In the genomic region with DNA sequence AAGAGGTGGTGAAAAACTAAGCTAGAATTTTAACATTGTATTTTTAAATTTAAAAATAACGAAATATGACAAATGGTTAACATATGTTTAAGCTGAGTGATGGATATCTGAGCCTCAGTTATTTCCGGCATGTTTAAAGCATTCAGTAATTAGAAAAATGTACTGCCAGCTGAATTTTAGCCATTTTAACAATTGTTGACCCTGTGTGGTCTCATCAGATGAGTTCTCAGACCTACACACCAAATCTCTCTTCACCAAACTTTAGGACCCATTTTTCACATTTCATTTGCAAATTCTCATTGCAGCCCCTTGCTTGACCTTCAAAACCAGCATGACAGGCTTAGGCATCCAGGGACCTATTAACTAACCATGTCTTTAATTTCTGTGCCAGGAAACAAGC, we compare ENCODE assay signal across 13 cellular contexts.
A peak's percentile ranks its signal among the peaks of the same experiment; 100 is the strongest.
DNase-seq lines count a peak whose midpoint lies in the region; ATAC-seq and TF ChIP-seq lines count a peak whose summit lies in the region.
"Had no signal": no experiment of that assay in that cellular context is flagged by ENCODE, and none has a peak within 500 bp of the region (broad histone marks: within the 10 kb centered on the region; RNA-seq: fewer than 3 reads in every experiment).

No MANE protein-coding gene starts in this region.

- H3K27ac ChIP-seq in sigmoid colon, result no peak overlapping the region
- H3K27ac ChIP-seq: C4-2B, GM23248 had no signal

- CTCF ChIA-PET in MCF 10A (lab: Yijun Ruan, JAX), result interaction anchor here (1.0 kb wide), 1 partner anchor 848 kb away, joined by 3 read pairs; no protein-coding TSS in a partner anchor

- DNase-seq in LHCN-M2 (ENCODE audit: low read depth) (peak; percentile 48), chondrocyte (ENCODE audit: low spot score) (no peak), myocyte (ENCODE audit: low read depth) (peak; percentile 19), MCF 10A (ENCODE audit: unreplicated experiment) (no peak), sigmoid colon (no peak), nucleus accumbens (lab: John Stamatoyannopoulos, UW) (no peak)
- DNase-seq: BE2C; CD4-positive, alpha-beta memory T cell; GM23248; H7 had no signal

- TF ChIP-seq EP300 in sigmoid colon (IDR thresholded peaks at IDR 0.05), result no peak

- H3K36me3 ChIP-seq in sigmoid colon, result no peaks in the 10 kb centered on the region
- H3K36me3 ChIP-seq: BE2C had no signal

- intact Hi-C loops in MCF 10A (cut with micrococcal nuclease) (no loop called here), sigmoid colon (cut with DNase I) (no loop called here)

- TF ChIP-seq POLR2A in sigmoid colon (IDR thresholded peaks at IDR 0.05), result no peak

- TF ChIP-seq CTCF in chondrocyte (IDR thresholded peaks at IDR 0.05), result no peak
- TF ChIP-seq CTCF in MCF 10A (IDR thresholded peaks at IDR 0.05; ENCODE audit: unreplicated experiment), result no peak
- TF ChIP-seq CTCF in sigmoid colon (IDR thresholded peaks at IDR 0.05), result no peak

- H3K9me3 Mint-ChIP-seq in chondrocyte (ENCODE audit: low read depth) (peaks cover 6% of the 10 kb centered on the region), MCF 10A (ENCODE audit: unreplicated experiment) (peaks cover 7% of the 10 kb centered on the region)
- H3K9me3 Mint-ChIP-seq: CD4-positive, alpha-beta memory T cell had no signal

- H3K4me3 ChIP-seq in sigmoid colon, result no peak overlapping the region
- H3K4me3 ChIP-seq: GM12878, GM23248 had no signal

- BruUV-seq in MCF 10A (replicated peaks; lab: Mats Ljungman, UMichigan), result no TSS peak

- H3K27me3 ChIP-seq in sigmoid colon, result no peaks in the 10 kb centered on the region
- H3K27me3 ChIP-seq: BE2C had no signal

- peaks cover 70% of the 10 kb centered on the region for H3K4me1 Mint-ChIP-seq in chondrocyte (ENCODE audit: low read depth)
- peaks cover 24% of the 10 kb centered on the region for H3K4me1 Mint-ChIP-seq in MCF 10A (ENCODE audit: insufficient read depth, unreplicated experiment)
- H3K4me1 Mint-ChIP-seq: CD4-positive, alpha-beta memory T cell had no signal

- H3K27me3 Mint-ChIP-seq in chondrocyte (ENCODE audit: low read depth) (no peaks in the 10 kb centered on the region), MCF 10A (ENCODE audit: insufficient read depth, unreplicated experiment) (no peaks in the 10 kb centered on the region)
- H3K27me3 Mint-ChIP-seq: CD4-positive, alpha-beta memory T cell had no signal

- WGBS in sigmoid colon, 2 donors, result 85 to 87% methylated on average over 2 of the region's 2 CpGs

- H3K4me3 Mint-ChIP-seq in chondrocyte (ENCODE audit: unreplicated experiment), result no peak overlapping the region
- H3K4me3 Mint-ChIP-seq in MCF 10A (ENCODE audit: unreplicated experiment), result no peak overlapping the region
- H3K4me3 Mint-ChIP-seq: CD4-positive, alpha-beta memory T cell had no signal

- POLR2A ChIA-PET in MCF 10A (lab: Yijun Ruan, JAX), result no interaction called here

- H3K36me3 Mint-ChIP-seq in chondrocyte (ENCODE audit: low read depth) (no peaks in the 10 kb centered on the region), MCF 10A (ENCODE audit: insufficient read depth, unreplicated experiment) (no peaks in the 10 kb centered on the region)
- H3K36me3 Mint-ChIP-seq: CD4-positive, alpha-beta memory T cell had no signal

- no peak for ATAC-seq in HG03378 (IDR thresholded peaks at IDR 0.05; ENCODE audit: unreplicated experiment)
- ATAC-seq: GM12878 had no signal

- H3K27ac Mint-ChIP-seq in chondrocyte (ENCODE audit: unreplicated experiment) (peak overlapping the region; percentile 50), MCF 10A (ENCODE audit: low read depth, unreplicated experiment) (no peak overlapping the region)
- H3K27ac Mint-ChIP-seq: CD4-positive, alpha-beta memory T cell had no signal

- no peaks in the 10 kb centered on the region for H3K9me3 ChIP-seq in sigmoid colon
- H3K9me3 ChIP-seq: BE2C had no signal

- H3K4me1 ChIP-seq in sigmoid colon, result peaks cover 0 to 19% (median 5%) of the 10 kb centered on the region in 4 donors
- H3K4me1 ChIP-seq: BE2C had no signal

Comparison
In these comparisons a context has a peak if more than half of its experiments do, and no peak if none do; other contexts are left out.
1. DNase-seq: peak in LHCN-M2 (single experiment) and myocyte (single experiment); none in chondrocyte (single experiment), MCF 10A (single experiment), sigmoid colon (single experiment) and nucleus accumbens (0 of 56).